Comparison of ENCODE assay signal across 1 cellular context in genomic region chr7:47492720-47493119, GRCh38.
TF ChIP-seq lines count a peak whose summit lies in the region.

No MANE protein-coding gene starts in this region.

TF ChIP-seq in GM23338, 12 proteins besides CTCF, POLR2A, EP300 and RAD21 (continued from another document):
- TF ChIP-seq, protein P1, sequence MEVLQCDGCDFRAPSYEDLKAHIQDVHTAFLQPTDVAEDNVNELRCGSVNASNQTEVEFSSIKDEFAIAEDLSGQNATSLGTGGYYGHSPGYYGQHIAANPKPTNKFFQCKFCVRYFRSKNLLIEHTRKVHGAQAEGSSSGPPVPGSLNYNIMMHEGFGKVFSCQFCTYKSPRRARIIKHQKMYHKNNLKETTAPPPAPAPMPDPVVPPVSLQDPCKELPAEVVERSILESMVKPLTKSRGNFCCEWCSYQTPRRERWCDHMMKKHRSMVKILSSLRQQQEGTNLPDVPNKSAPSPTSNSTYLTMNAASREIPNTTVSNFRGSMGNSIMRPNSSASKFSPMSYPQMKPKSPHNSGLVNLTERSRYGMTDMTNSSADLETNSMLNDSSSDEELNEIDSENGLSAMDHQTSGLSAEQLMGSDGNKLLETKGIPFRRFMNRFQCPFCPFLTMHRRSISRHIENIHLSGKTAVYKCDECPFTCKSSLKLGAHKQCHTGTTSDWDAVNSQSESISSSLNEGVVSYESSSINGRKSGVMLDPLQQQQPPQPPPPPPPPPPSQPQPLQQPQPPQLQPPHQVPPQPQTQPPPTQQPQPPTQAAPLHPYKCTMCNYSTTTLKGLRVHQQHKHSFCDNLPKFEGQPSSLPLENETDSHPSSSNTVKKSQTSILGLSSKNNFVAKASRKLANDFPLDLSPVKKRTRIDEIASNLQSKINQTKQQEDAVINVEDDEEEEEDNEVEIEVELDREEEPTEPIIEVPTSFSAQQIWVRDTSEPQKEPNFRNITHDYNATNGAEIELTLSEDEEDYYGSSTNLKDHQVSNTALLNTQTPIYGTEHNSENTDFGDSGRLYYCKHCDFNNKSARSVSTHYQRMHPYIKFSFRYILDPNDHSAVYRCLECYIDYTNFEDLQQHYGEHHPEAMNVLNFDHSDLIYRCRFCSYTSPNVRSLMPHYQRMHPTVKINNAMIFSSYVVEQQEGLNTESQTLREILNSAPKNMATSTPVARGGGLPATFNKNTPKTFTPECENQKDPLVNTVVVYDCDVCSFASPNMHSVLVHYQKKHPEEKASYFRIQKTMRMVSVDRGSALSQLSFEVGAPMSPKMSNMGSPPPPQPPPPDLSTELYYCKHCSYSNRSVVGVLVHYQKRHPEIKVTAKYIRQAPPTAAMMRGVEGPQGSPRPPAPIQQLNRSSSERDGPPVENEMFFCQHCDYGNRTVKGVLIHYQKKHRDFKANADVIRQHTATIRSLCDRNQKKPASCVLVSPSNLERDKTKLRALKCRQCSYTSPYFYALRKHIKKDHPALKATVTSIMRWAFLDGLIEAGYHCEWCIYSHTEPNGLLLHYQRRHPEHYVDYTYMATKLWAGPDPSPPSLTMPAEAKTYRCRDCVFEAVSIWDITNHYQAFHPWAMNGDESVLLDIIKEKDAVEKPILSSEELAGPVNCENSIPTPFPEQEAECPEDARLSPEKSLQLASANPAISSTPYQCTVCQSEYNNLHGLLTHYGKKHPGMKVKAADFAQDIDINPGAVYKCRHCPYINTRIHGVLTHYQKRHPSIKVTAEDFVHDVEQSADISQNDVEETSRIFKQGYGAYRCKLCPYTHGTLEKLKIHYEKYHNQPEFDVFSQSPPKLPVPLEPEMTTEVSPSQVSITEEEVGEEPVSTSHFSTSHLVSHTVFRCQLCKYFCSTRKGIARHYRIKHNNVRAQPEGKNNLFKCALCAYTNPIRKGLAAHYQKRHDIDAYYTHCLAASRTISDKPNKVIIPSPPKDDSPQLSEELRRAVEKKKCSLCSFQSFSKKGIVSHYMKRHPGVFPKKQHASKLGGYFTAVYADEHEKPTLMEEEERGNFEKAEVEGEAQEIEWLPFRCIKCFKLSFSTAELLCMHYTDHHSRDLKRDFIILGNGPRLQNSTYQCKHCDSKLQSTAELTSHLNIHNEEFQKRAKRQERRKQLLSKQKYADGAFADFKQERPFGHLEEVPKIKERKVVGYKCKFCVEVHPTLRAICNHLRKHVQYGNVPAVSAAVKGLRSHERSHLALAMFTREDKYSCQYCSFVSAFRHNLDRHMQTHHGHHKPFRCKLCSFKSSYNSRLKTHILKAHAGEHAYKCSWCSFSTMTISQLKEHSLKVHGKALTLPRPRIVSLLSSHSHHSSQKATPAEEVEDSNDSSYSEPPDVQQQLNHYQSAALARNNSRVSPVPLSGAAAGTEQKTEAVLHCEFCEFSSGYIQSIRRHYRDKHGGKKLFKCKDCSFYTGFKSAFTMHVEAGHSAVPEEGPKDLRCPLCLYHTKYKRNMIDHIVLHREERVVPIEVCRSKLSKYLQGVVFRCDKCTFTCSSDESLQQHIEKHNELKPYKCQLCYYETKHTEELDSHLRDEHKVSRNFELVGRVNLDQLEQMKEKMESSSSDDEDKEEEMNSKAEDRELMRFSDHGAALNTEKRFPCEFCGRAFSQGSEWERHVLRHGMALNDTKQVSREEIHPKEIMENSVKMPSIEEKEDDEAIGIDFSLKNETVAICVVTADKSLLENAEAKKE (CRISPR knock-in tag; IDR thresholded peaks at IDR 0.05), result no peak
